9 cellular contexts compared by ENCODE assay signal in genomic region chr1:198776602-198777029, GRCh38.
DNase-seq lines count a peak whose midpoint lies in the region; ATAC-seq and TF ChIP-seq lines count a peak whose summit lies in the region.
"Had no signal": no experiment of that assay in that cellular context is flagged by ENCODE, and none has a peak within 500 bp of the region (broad histone marks: within the 10 kb centered on the region; RNA-seq: fewer than 3 reads in every experiment).

No MANE protein-coding gene starts in this region.

- peak overlapping the region; percentile 43 for H3K27ac Mint-ChIP-seq in activated naive CD8-positive, alpha-beta T cell treated with anti-CD3 and anti-CD28 coated beads, Interleukin-2, amount 10 ng/mL, durations not matched to agents 7 days and 5 days
- no peak overlapping the region for H3K27ac Mint-ChIP-seq in activated naive CD8-positive, alpha-beta T cell treated with anti-CD3 and anti-CD28 coated beads for 36 hours
- H3K27ac Mint-ChIP-seq in activated CD4-positive, alpha-beta T cell treated with anti-CD3 and anti-CD28 coated beads, Interleukin-2, amount 10 ng/mL, durations not matched to agents 24 days and 14 days, result no peak overlapping the region
- H3K27ac Mint-ChIP-seq: CD4-positive, CD25-positive, alpha-beta regulatory T cell had no signal

- no peak overlapping the region for H3K4me3 Mint-ChIP-seq in activated naive CD8-positive, alpha-beta T cell treated with anti-CD3 and anti-CD28 coated beads, Interleukin-2, amount 10 ng/mL, durations not matched to agents 7 days and 5 days
- no peak overlapping the region for H3K4me3 Mint-ChIP-seq in activated naive CD8-positive, alpha-beta T cell treated with anti-CD3 and anti-CD28 coated beads for 36 hours
- H3K4me3 Mint-ChIP-seq in activated CD4-positive, alpha-beta T cell treated with anti-CD3 and anti-CD28 coated beads, Interleukin-2, amount 10 ng/mL, durations not matched to agents 24 days and 14 days, result no peak overlapping the region
- H3K4me3 Mint-ChIP-seq: CD4-positive, CD25-positive, alpha-beta regulatory T cell had no signal

- ATAC-seq in activated naive CD8-positive, alpha-beta T cell treated with anti-CD3 and anti-CD28 coated beads, Interleukin-2, amount 10 ng/mL, durations not matched to agents 7 days and 5 days (ENCODE audit: low read depth), result no peak
- ATAC-seq in HG03378 (IDR thresholded peaks at IDR 0.05; ENCODE audit: unreplicated experiment), result no peak

- H3K9me3 Mint-ChIP-seq in activated naive CD8-positive, alpha-beta T cell treated with anti-CD3 and anti-CD28 coated beads, Interleukin-2, amount 10 ng/mL, durations not matched to agents 7 days and 5 days, result no peaks in the 10 kb centered on the region
- no peaks in the 10 kb centered on the region for H3K9me3 Mint-ChIP-seq in activated naive CD8-positive, alpha-beta T cell treated with anti-CD3 and anti-CD28 coated beads for 36 hours
- H3K9me3 Mint-ChIP-seq in activated CD4-positive, alpha-beta T cell treated with anti-CD3 and anti-CD28 coated beads, Interleukin-2, amount 10 ng/mL, durations not matched to agents 24 days and 14 days, result no peaks in the 10 kb centered on the region
- H3K9me3 Mint-ChIP-seq: CD4-positive, CD25-positive, alpha-beta regulatory T cell had no signal

- H3K4me3 ChIP-seq in uterus, result no peak overlapping the region

- H3K4me1 Mint-ChIP-seq in activated naive CD8-positive, alpha-beta T cell treated with anti-CD3 and anti-CD28 coated beads, Interleukin-2, amount 10 ng/mL, durations not matched to agents 7 days and 5 days, result peaks cover 11% of the 10 kb centered on the region
- H3K4me1 Mint-ChIP-seq in activated naive CD8-positive, alpha-beta T cell treated with anti-CD3 and anti-CD28 coated beads for 36 hours, result peaks cover 8% of the 10 kb centered on the region
- peaks cover 19% of the 10 kb centered on the region for H3K4me1 Mint-ChIP-seq in activated CD4-positive, alpha-beta T cell treated with anti-CD3 and anti-CD28 coated beads, Interleukin-2, amount 10 ng/mL, durations not matched to agents 24 days and 14 days

- intact Hi-C loops in uterus (cut with DNase I; ENCODE audit: low total_unique reads), result no loop called here
- intact Hi-C loops in activated CD4-positive, alpha-beta T cell treated with anti-CD3 and anti-CD28 coated beads, Interleukin-2, amount 10 ng/mL, durations not matched to agents 24 days and 14 days (cut with micrococcal nuclease), result loop anchor here (10.0 kb wide), 2 partner anchors 158 to 688 kb away; no protein-coding TSS in a partner anchor

- H3K36me3 Mint-ChIP-seq in activated naive CD8-positive, alpha-beta T cell treated with anti-CD3 and anti-CD28 coated beads, Interleukin-2, amount 10 ng/mL, durations not matched to agents 7 days and 5 days, result no peaks in the 10 kb centered on the region
- no peaks in the 10 kb centered on the region for H3K36me3 Mint-ChIP-seq in activated naive CD8-positive, alpha-beta T cell treated with anti-CD3 and anti-CD28 coated beads for 36 hours
- H3K36me3 Mint-ChIP-seq in activated CD4-positive, alpha-beta T cell treated with anti-CD3 and anti-CD28 coated beads, Interleukin-2, amount 10 ng/mL, durations not matched to agents 24 days and 14 days (ENCODE audit: low read depth), result no peaks in the 10 kb centered on the region

- no peak for DNase-seq in activated naive CD8-positive, alpha-beta T cell treated with anti-CD3 and anti-CD28 coated beads, Interleukin-2, amount 10 ng/mL, durations not matched to agents 7 days and 5 days
- DNase-seq in activated naive CD8-positive, alpha-beta T cell treated with anti-CD3 and anti-CD28 coated beads for 36 hours, result no peak
- DNase-seq in amniotic stem cell (lab: John Stamatoyannopoulos, UW), result peak; percentile 21
- DNase-seq in uterus, result peak in 1 of 2 donors; percentile 21
- DNase-seq in activated CD4-positive, alpha-beta T cell treated with anti-CD3 and anti-CD28 coated beads, Interleukin-2, amount 10 ng/mL, durations not matched to agents 24 days and 14 days, result no peak
- no peak for DNase-seq in NCI-H2171 treated with DMSO at 0.1 percent for 48 hours (lab: John Stamatoyannopoulos, UW)
- DNase-seq: CD4-positive, CD25-positive, alpha-beta regulatory T cell had no signal

- no peaks in the 10 kb centered on the region for H3K27me3 ChIP-seq in layer of hippocampus (ENCODE audit: control insufficient read depth, insufficient read depth, low read length)
- H3K27me3 ChIP-seq in uterus, result no peaks in the 10 kb centered on the region

- H3K27me3 Mint-ChIP-seq in activated naive CD8-positive, alpha-beta T cell treated with anti-CD3 and anti-CD28 coated beads, Interleukin-2, amount 10 ng/mL, durations not matched to agents 7 days and 5 days, result no peaks in the 10 kb centered on the region
- H3K27me3 Mint-ChIP-seq in activated naive CD8-positive, alpha-beta T cell treated with anti-CD3 and anti-CD28 coated beads for 36 hours, result no peaks in the 10 kb centered on the region
- no peaks in the 10 kb centered on the region for H3K27me3 Mint-ChIP-seq in activated CD4-positive, alpha-beta T cell treated with anti-CD3 and anti-CD28 coated beads, Interleukin-2, amount 10 ng/mL, durations not matched to agents 24 days and 14 days

- peak overlapping the region; percentile 46 for H3K27ac ChIP-seq in layer of hippocampus (ENCODE audit: low read depth, low read length)
- H3K27ac ChIP-seq in uterus, result peak overlapping the region; percentile 33 to 54

- POLR2A ChIA-PET in activated naive CD8-positive, alpha-beta T cell treated with anti-CD3 and anti-CD28 coated beads, Interleukin-2, amount 10 ng/mL, durations not matched to agents 7 days and 5 days (lab: Charles Lee), result no interaction called here

- TF ChIP-seq CTCF in uterus (IDR thresholded peaks at IDR 0.05), result no peak

- no peaks in the 10 kb centered on the region for H3K36me3 ChIP-seq in uterus

- no peaks in the 10 kb centered on the region for H3K4me1 ChIP-seq in uterus

- TF ChIP-seq POLR2A in uterus (IDR thresholded peaks at IDR 0.05), result no peak

- H3K9me3 ChIP-seq in uterus, result no peaks in the 10 kb centered on the region
